In genomic region chr16:11270602-11271162, GRCh38 we compare ENCODE assay signal across 1 cellular context.
TF ChIP-seq lines count a peak whose summit lies in the region.

No MANE protein-coding gene starts in this region.

TF ChIP-seq in H1, 55 proteins besides CTCF, POLR2A, EP300 and RAD21:
- TF ChIP-seq GABPA (IDR thresholded peaks at IDR 0.05; ENCODE audit: borderline replicate concordance, insufficient read depth, low read length) (no peak), TEAD4 (IDR thresholded peaks at IDR 0.05; ENCODE audit: low read depth, low read length) (no peak), MAFK (IDR thresholded peaks at IDR 0.05; ENCODE audit: low read depth, low read length) (no peak), USF2 (IDR thresholded peaks at IDR 0.05; ENCODE audit: low read length) (no peak)
